15 cellular contexts compared by ENCODE assay signal in genomic region chr12:119686776-119687175, GRCh38.
"Had no signal": no experiment of that assay in that cellular context is flagged by ENCODE, and none has a peak within 500 bp of the region (broad histone marks: within the 10 kb centered on the region; RNA-seq: fewer than 3 reads in every experiment).

No MANE protein-coding gene starts in this region.

- H3K9ac ChIP-seq: neural progenitor cell had no signal

- H3K9me3 ChIP-seq: adrenal gland, esophagus muscularis mucosa, left lung, pancreas, upper lobe of right lung had no signal

- ATAC-seq: upper lobe of right lung had no signal

- H3K27me3 ChIP-seq: adrenal gland, cardiac muscle cell, esophagus muscularis mucosa, left lung, neural progenitor cell, pancreas, upper lobe of right lung had no signal

- H3K4me3 ChIP-seq: adrenal gland, cardiac muscle cell, esophagus muscularis mucosa, left lung, neural progenitor cell, pancreas, upper lobe of right lung had no signal

- DNase-seq: activated CD4-positive, alpha-beta T cell treated with anti-CD3 and anti-CD28 coated beads, Interleukin-2, amount 50 U/mL, for 48 hours; activated effector memory CD4-positive, alpha-beta T cell treated with Interleukin-2 at 50 U/mL for 16 hours; hippocampal formation; left lung; pancreas; stimulated activated CD4-positive, alpha-beta T cell treated with anti-CD3 and anti-CD28 coated beads, Interleukin-2, amount 100 ng/mL, for 48 hours; stimulated activated naive CD4-positive, alpha-beta T cell; substantia nigra; T-helper 9 cell; upper lobe of right lung had no signal

- H3K9me3 Mint-ChIP-seq: activated naive CD4-positive, alpha-beta T cell treated with anti-CD3 and anti-CD28 coated beads, Interleukin-2, amount 50 U/mL, for 24 hours; neural progenitor cell had no signal

- H2AFZ ChIP-seq: neural progenitor cell had no signal

- H3K4me1 Mint-ChIP-seq: neural progenitor cell had no signal

- H3K27ac Mint-ChIP-seq: activated naive CD4-positive, alpha-beta T cell treated with anti-CD3 and anti-CD28 coated beads, Interleukin-2, amount 50 U/mL, for 24 hours; neural progenitor cell had no signal

- H3K36me3 ChIP-seq: cardiac muscle cell, neural progenitor cell had no signal

- H3K4me2 ChIP-seq: neural progenitor cell had no signal

- H3K4me1 ChIP-seq: neural progenitor cell had no signal

- H3K27me3 Mint-ChIP-seq: activated naive CD4-positive, alpha-beta T cell treated with anti-CD3 and anti-CD28 coated beads, Interleukin-2, amount 50 U/mL, for 24 hours had no signal

- H3K27ac ChIP-seq: adrenal gland, cardiac muscle cell, esophagus muscularis mucosa, left lung, neural progenitor cell, pancreas, upper lobe of right lung had no signal

- H3K4me3 Mint-ChIP-seq: activated naive CD4-positive, alpha-beta T cell treated with anti-CD3 and anti-CD28 coated beads, Interleukin-2, amount 50 U/mL, for 24 hours; neural progenitor cell had no signal
